In genomic region chr17:72432881-72433280, GRCh38 we compare ENCODE assay signal across 2 cellular contexts.
TF ChIP-seq lines count a peak whose summit lies in the region.

No MANE protein-coding gene starts in this region.

TF ChIP-seq in SK-N-SH, 30 proteins besides CTCF, POLR2A, EP300 and RAD21 (continued from another document):
- no peak for TF ChIP-seq FOXJ3 (CRISPR knock-in tag; IDR thresholded peaks at IDR 0.05)
- TF ChIP-seq ZBTB33 (IDR thresholded peaks at IDR 0.05; ENCODE audit: borderline replicate concordance, low read depth), result no peak
- no peak for TF ChIP-seq SIN3A (IDR thresholded peaks at IDR 0.05; ENCODE audit: borderline replicate concordance, low read depth, low read length)
- TF ChIP-seq POLR2AphosphoS5 (IDR thresholded peaks at IDR 0.05; ENCODE audit: low read depth, low read length), result no peak
- TF ChIP-seq ELF1 (IDR thresholded peaks at IDR 0.05), result no peak
- TF ChIP-seq RFX5 (IDR thresholded peaks at IDR 0.05; ENCODE audit: low read length), result no peak
- no peak for TF ChIP-seq FOSL2 (IDR thresholded peaks at IDR 0.05; ENCODE audit: borderline replicate concordance, low read depth)
- no peak for TF ChIP-seq USF2 (IDR thresholded peaks at IDR 0.05; ENCODE audit: borderline replicate concordance, low read depth, low read length)
- no peak for TF ChIP-seq TEAD4 (IDR thresholded peaks at IDR 0.05; ENCODE audit: borderline replicate concordance, insufficient read depth)
- TF ChIP-seq RXRA (IDR thresholded peaks at IDR 0.05; ENCODE audit: borderline replicate concordance, low read depth), result no peak
- no peak for TF ChIP-seq USF1 (IDR thresholded peaks at IDR 0.05; ENCODE audit: borderline replicate concordance, low read depth)
- TF ChIP-seq GATA2 (CRISPR knock-in tag; IDR thresholded peaks at IDR 0.05), result no peak
- TF ChIP-seq GABPA (IDR thresholded peaks at IDR 0.05; ENCODE audit: low read depth), result no peak

TF ChIP-seq in SK-N-SH treated with all-trans-retinoic acid at 6 μM for 48 hours, 23 proteins besides CTCF, POLR2A, EP300 and RAD21 (continued from another document):
- TF ChIP-seq CSRNP3 (CRISPR knock-in tag; IDR thresholded peaks at IDR 0.05) (no peak), GLIS3 (CRISPR knock-in tag; IDR thresholded peaks at IDR 0.05) (no peak), ISL1 (CRISPR knock-in tag; IDR thresholded peaks at IDR 0.05) (no peak), ZNF70 (CRISPR knock-in tag; IDR thresholded peaks at IDR 0.05) (no peak), TCF4 (CRISPR knock-in tag; IDR thresholded peaks at IDR 0.05; ENCODE audit: borderline replicate concordance) (no peak), TOX (CRISPR knock-in tag; IDR thresholded peaks at IDR 0.05; ENCODE audit: borderline replicate concordance) (no peak), RARB (CRISPR knock-in tag; IDR thresholded peaks at IDR 0.05) (no peak), ZC3H10 (CRISPR knock-in tag; IDR thresholded peaks at IDR 0.05) (no peak), TSHZ2 (CRISPR knock-in tag; IDR thresholded peaks at IDR 0.05) (no peak), POU6F1 (CRISPR knock-in tag; IDR thresholded peaks at IDR 0.05; ENCODE audit: borderline replicate concordance, low read depth) (no peak), BACH2 (CRISPR knock-in tag; IDR thresholded peaks at IDR 0.05; ENCODE audit: borderline replicate concordance) (no peak), CREB5 (CRISPR knock-in tag; IDR thresholded peaks at IDR 0.05; ENCODE audit: low read depth) (no peak)
TF ChIP-seq in SK-N-SH treated with all-trans-retinoic acid at 6 μM for 48 hours: peak in this region for 0.
